ENCODE assay signal across 32 cellular contexts in genomic region chr2:110955546-110955945, GRCh38.
"Had no signal": no experiment of that assay in that cellular context is flagged by ENCODE, and none has a peak within 500 bp of the region (broad histone marks: within the 10 kb centered on the region; RNA-seq: fewer than 3 reads in every experiment).

No MANE protein-coding gene starts in this region.

- FAIRE-seq: astrocyte, keratinocyte had no signal

- H3K36me3 ChIP-seq: gastroesophageal sphincter, left lung, lower lobe of right lung, right atrium auricular region, upper lobe of left lung had no signal

- H3K27ac Mint-ChIP-seq: activated CD4-positive, alpha-beta memory T cell treated with anti-CD3 and anti-CD28 coated beads, Interleukin-2, amount 10 ng/mL, durations not matched to agents 7 days and 5 days; activated CD4-positive, alpha-beta T cell treated with anti-CD3 and anti-CD28 coated beads, Interleukin-2, amount 10 ng/mL, durations not matched to agents 7 days and 5 days; activated T-cell treated with anti-CD3 and anti-CD28 coated beads, Interleukin-2, amount 50 U/mL, for 24 hours; activated T-helper 17 cell treated with anti-CD3 and anti-CD28 coated beads, Interleukin-2, amount 50 U/mL, for 72 hours; effector memory CD8-positive, alpha-beta T cell; stimulated activated memory B cell treated with anti-CD40 and anti-IgM and Interleukin-4, amounts not matched to agents 10 μg/mL and 1 μg/mL and 100 μg/mL, for 72 hours; stimulated activated naive CD8-positive, alpha-beta T cell treated with anti-CD3 and anti-CD28 coated beads, Interleukin-15, amount 100 ng/mL, for 72 hours had no signal

- H3K79me2 ChIP-seq: hepatocyte, parathyroid adenoma had no signal

- H3K9me3 Mint-ChIP-seq: activated CD4-positive, alpha-beta memory T cell treated with anti-CD3 and anti-CD28 coated beads, Interleukin-2, amount 10 ng/mL, durations not matched to agents 7 days and 5 days; activated CD4-positive, alpha-beta T cell treated with anti-CD3 and anti-CD28 coated beads, Interleukin-2, amount 10 ng/mL, durations not matched to agents 7 days and 5 days; activated T-cell treated with anti-CD3 and anti-CD28 coated beads, Interleukin-2, amount 50 U/mL, for 24 hours; activated T-helper 17 cell treated with anti-CD3 and anti-CD28 coated beads, Interleukin-2, amount 50 U/mL, for 72 hours; effector memory CD8-positive, alpha-beta T cell; stimulated activated memory B cell treated with anti-CD40 and anti-IgM and Interleukin-4, amounts not matched to agents 10 μg/mL and 1 μg/mL and 100 μg/mL, for 72 hours; stimulated activated naive CD8-positive, alpha-beta T cell treated with anti-CD3 and anti-CD28 coated beads, Interleukin-15, amount 100 ng/mL, for 72 hours had no signal

- H3K4me1 ChIP-seq: left lung, lower lobe of right lung, psoas muscle, right atrium auricular region, upper lobe of left lung had no signal

- ATAC-seq: activated T-helper 17 cell treated with anti-CD3 and anti-CD28 coated beads, Interleukin-2, amount 50 U/mL, for 72 hours; effector memory CD8-positive, alpha-beta T cell; gastroesophageal sphincter; left lung; mucosa of descending colon; psoas muscle; stimulated activated memory B cell treated with anti-CD40 and anti-IgM and Interleukin-4, amounts not matched to agents 10 μg/mL and 1 μg/mL and 100 μg/mL, for 72 hours; stimulated activated naive CD8-positive, alpha-beta T cell treated with anti-CD3 and anti-CD28 coated beads, Interleukin-15, amount 100 ng/mL, for 72 hours had no signal

- H2AFZ ChIP-seq: hepatocyte had no signal

- H3K4me3 ChIP-seq: gastroesophageal sphincter, hepatocyte, left lung, lower lobe of right lung, mucosa of descending colon, psoas muscle, right atrium auricular region, smooth muscle cell, upper lobe of left lung had no signal

- H3K4me3 Mint-ChIP-seq: activated CD4-positive, alpha-beta memory T cell treated with anti-CD3 and anti-CD28 coated beads, Interleukin-2, amount 10 ng/mL, durations not matched to agents 7 days and 5 days; activated CD4-positive, alpha-beta T cell treated with anti-CD3 and anti-CD28 coated beads, Interleukin-2, amount 10 ng/mL, durations not matched to agents 7 days and 5 days; activated T-cell treated with anti-CD3 and anti-CD28 coated beads, Interleukin-2, amount 50 U/mL, for 24 hours; activated T-helper 17 cell treated with anti-CD3 and anti-CD28 coated beads, Interleukin-2, amount 50 U/mL, for 72 hours; effector memory CD8-positive, alpha-beta T cell; stimulated activated memory B cell treated with anti-CD40 and anti-IgM and Interleukin-4, amounts not matched to agents 10 μg/mL and 1 μg/mL and 100 μg/mL, for 72 hours; stimulated activated naive CD8-positive, alpha-beta T cell treated with anti-CD3 and anti-CD28 coated beads, Interleukin-15, amount 100 ng/mL, for 72 hours had no signal

- H3K4me2 ChIP-seq: hepatocyte, smooth muscle cell had no signal

- H3K27me3 ChIP-seq: gastroesophageal sphincter, hepatocyte, left lung, right atrium auricular region, upper lobe of left lung had no signal

- H3K9me3 ChIP-seq: gastroesophageal sphincter, left lung, lower lobe of right lung, mucosa of descending colon, psoas muscle, right atrium auricular region, upper lobe of left lung had no signal

- H3K36me3 Mint-ChIP-seq: stimulated activated memory B cell treated with anti-CD40 and anti-IgM and Interleukin-4, amounts not matched to agents 10 μg/mL and 1 μg/mL and 100 μg/mL, for 72 hours had no signal

- DNase-seq: activated CD4-positive, alpha-beta memory T cell treated with anti-CD3 and anti-CD28 coated beads, Interleukin-2, amount 10 ng/mL, durations not matched to agents 7 days and 5 days; activated CD4-positive, alpha-beta T cell treated with anti-CD3 and anti-CD28 coated beads for 1 hour; activated CD4-positive, alpha-beta T cell treated with anti-CD3 and anti-CD28 coated beads, Interleukin-2, amount 10 ng/mL, durations not matched to agents 7 days and 5 days; activated CD8-positive, alpha-beta memory T cell treated with anti-CD3 and anti-CD28 coated beads, Interleukin-2, amount 50 U/mL, for 48 hours; activated gamma-delta T cell treated with Interleukin-2 at 50 U/mL for 16 hours; activated naive CD4-positive, alpha-beta T cell treated with anti-CD3 and anti-CD28 coated beads, Interleukin-2, amount 50 U/mL, for 16 hours; activated T-cell treated with anti-CD3 and anti-CD28 coated beads, Interleukin-2, amount 50 U/mL, for 24 hours; amniotic stem cell; caudate nucleus; cortex of kidney; effector memory CD8-positive, alpha-beta T cell; left lung; lower lobe of right lung; mucosa of descending colon; occipital lobe; psoas muscle; stimulated activated CD4-positive, alpha-beta T cell treated with anti-CD3 and anti-CD28 coated beads, Interleukin-1b, Interleukin-23, amount 100 ng/mL, for 48 hours; stimulated activated CD4-positive, alpha-beta T cell treated with anti-CD3 and anti-CD28 coated beads, Interleukin-4, amount 100 ng/mL, for 4 hours; stimulated activated CD8-positive, alpha-beta memory T cell treated with anti-CD3 and anti-CD28 coated beads, Interleukin-4, amount 100 ng/mL, for 48 hours; stimulated activated naive CD8-positive, alpha-beta T cell treated with anti-CD3 and anti-CD28 coated beads, Interleukin-15, amount 100 ng/mL, for 72 hours; substantia nigra; T-helper 2 cell; upper lobe of left lung had no signal

- H3K27ac ChIP-seq: gastroesophageal sphincter, hepatocyte, left lung, lower lobe of right lung, parathyroid adenoma, psoas muscle, right atrium auricular region, upper lobe of left lung had no signal

- H3K9ac ChIP-seq: parathyroid adenoma had no signal

- H3K4me1 Mint-ChIP-seq: activated CD4-positive, alpha-beta memory T cell treated with anti-CD3 and anti-CD28 coated beads, Interleukin-2, amount 10 ng/mL, durations not matched to agents 7 days and 5 days; activated CD4-positive, alpha-beta T cell treated with anti-CD3 and anti-CD28 coated beads, Interleukin-2, amount 10 ng/mL, durations not matched to agents 7 days and 5 days; activated T-helper 17 cell treated with anti-CD3 and anti-CD28 coated beads, Interleukin-2, amount 50 U/mL, for 72 hours; stimulated activated memory B cell treated with anti-CD40 and anti-IgM and Interleukin-4, amounts not matched to agents 10 μg/mL and 1 μg/mL and 100 μg/mL, for 72 hours had no signal
